8 cellular contexts compared by ENCODE assay signal in the genomic region with DNA sequence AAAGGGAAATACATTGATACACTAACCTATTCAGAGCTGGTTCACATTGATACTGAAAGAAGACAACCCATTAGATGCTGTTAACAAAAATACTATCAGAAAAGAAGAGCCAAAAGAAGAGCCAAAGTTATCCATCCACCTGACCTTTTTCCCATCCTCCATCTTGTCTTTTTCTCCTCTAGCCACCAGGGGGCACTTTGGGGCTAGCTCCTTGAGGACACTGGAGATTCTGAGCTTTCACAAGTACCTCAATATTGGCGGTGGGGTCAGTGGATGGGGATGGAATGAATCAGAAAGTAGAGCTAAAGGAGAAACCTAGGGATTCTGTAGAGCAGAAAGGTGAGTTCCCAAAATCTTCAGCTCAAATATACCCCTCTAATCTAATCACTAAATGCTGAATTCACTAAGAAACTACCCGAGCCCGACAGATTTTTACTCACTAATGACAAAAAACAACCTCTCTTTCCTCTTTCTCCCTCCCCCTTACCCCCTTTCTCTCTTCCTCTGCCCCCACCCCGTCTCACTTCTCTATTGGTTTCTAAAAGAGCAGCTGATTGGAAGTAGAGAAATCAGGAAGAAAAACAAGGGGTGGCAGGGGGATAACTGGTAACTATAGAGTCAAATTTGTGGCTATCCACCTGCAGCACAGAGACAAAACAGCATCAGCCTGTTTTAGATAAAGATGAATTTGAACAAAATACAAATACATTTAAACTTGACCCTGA.
DNase-seq lines count a peak whose midpoint lies in the region; ATAC-seq, FAIRE-seq and TF ChIP-seq lines count a peak whose summit lies in the region.

No MANE protein-coding gene starts in this region.

- BruUV-seq in K562 (replicated peaks; lab: Mats Ljungman, UMichigan): no TSS peak

- no peak overlapping the region for H3K4me2 ChIP-seq in K562 (ENCODE audit: insufficient read depth, low read length)

- POLR2A ChIA-PET in K562 (lab: Yijun Ruan, JAX): interaction anchor here (1.0 kb wide), 1 partner anchor 29 kb away, joined by 4 read pairs; no protein-coding TSS in a partner anchor

- no peaks in the 10 kb centered on the region for H3K36me3 Mint-ChIP-seq in naive B cell

- TF ChIP-seq CTCF in heart left ventricle (IDR thresholded peaks at IDR 0.05) (peak in 11 of 12 donors; percentile 13 to 59 (median 41)), right atrium auricular region (IDR thresholded peaks at IDR 0.05) (peak in 1 of 2 donors; percentile 49), K562 (IDR thresholded peaks at IDR 0.05 in 2 of 3, conservative IDR thresholded peaks at IDR 0.05 in 1 of 3; ENCODE audit: insufficient read depth in 2 of 3, low read depth in 1 of 3, low read length in 3 of 3) (peak; percentile 62 to 64 (median 63))

- peaks cover 0 to 35% (median 23%) of the 10 kb centered on the region in 12 donors for H3K4me1 ChIP-seq in heart left ventricle
- peaks cover 0 to 28% of the 10 kb centered on the region in 2 donors for H3K4me1 ChIP-seq in right atrium auricular region
- peaks cover 8 to 26% of the 10 kb centered on the region in 2 experiments for H3K4me1 ChIP-seq in K562 (replicated peaks in 1 of 2; ENCODE audit: control insufficient read depth in 2 of 2, insufficient read depth in 2 of 2, low read length in 2 of 2)

- DNase-seq in heart left ventricle (no peak), right atrium auricular region (ENCODE audit: low spot score) (no peak), NCI-H1105 treated with DMSO at 0.1 percent for 48 hours (lab: John Stamatoyannopoulos, UW) (peak; percentile 34), K562 (ENCODE audit: extremely low read depth in 1 of 4, low spot score in 3 of 4) (peak; percentile 34 to 57 (median 52)), naive B cell (peak; percentile 36), cortex of kidney (lab: John Stamatoyannopoulos, UW) (no peak)

- 71 to 82% (median 77%) methylated on average over 4 of the region's 4 CpGs for WGBS in heart left ventricle, 4 donors
- no CpG with 5 or more reads among the region's 4 CpGs for WGBS in K562 (ENCODE audit: insufficient coverage, low coverage, missing lambda C conversion rate)

- H3K9me3 Mint-ChIP-seq in naive B cell: peaks cover 0 to 11% (median 4%) of the 10 kb centered on the region in 7 donors

- H3K4me1 Mint-ChIP-seq in naive B cell: peaks cover 20 to 34% (median 30%) of the 10 kb centered on the region in 3 donors

- H3K4me3 Mint-ChIP-seq in naive B cell: peak overlapping the region in 7 of 8 donors; percentile 60 to 87 (median 68)

- no peak for TF ChIP-seq EP300 in K562 (IDR thresholded peaks at IDR 0.05; ENCODE audit: low read length)

- H3K4me3 ChIP-seq in heart left ventricle (no peak overlapping the region), right atrium auricular region (no peak overlapping the region), K562 (no peak overlapping the region)

- no peak overlapping the region for H3K9ac ChIP-seq in K562 (ENCODE audit: insufficient read depth in 1 of 2, low read depth in 2 of 2, low read length in 2 of 2)

- no peaks in the 10 kb centered on the region for H4K20me1 ChIP-seq in K562 (replicated peaks; ENCODE audit: control insufficient read depth, insufficient read depth, low read length)

- no peaks in the 10 kb centered on the region for H3K9me1 ChIP-seq in K562 (ENCODE audit: control insufficient read depth, insufficient read depth, low read length)

- FAIRE-seq in K562 (lab: Jason Lieb, UNC): peak; percentile 86

- TF ChIP-seq POLR2A in heart left ventricle (IDR thresholded peaks at IDR 0.05) (no peak), K562 (conservative IDR thresholded peaks at IDR 0.05) (no peak)

- H2AFZ ChIP-seq in K562 (ENCODE audit: low read depth, low read length): no peak overlapping the region

- CTCF ChIA-PET in K562 (lab: Yijun Ruan, JAX; ENCODE audit: low intra/inter-chr PET ratio): no interaction called here

- in situ Hi-C loops in K562 (cut with MboI): no loop called here

- ATAC-seq in heart left ventricle (no peak), K562 (peak; percentile 53; the same call in 1 of the 3 replicates), naive B cell (ENCODE audit: low read depth in 2 of 2) (peak; percentile 71 to 75), HG03342 (IDR thresholded peaks at IDR 0.05; ENCODE audit: unreplicated experiment) (no peak), GM19452 (IDR thresholded peaks at IDR 0.05; ENCODE audit: unreplicated experiment) (no peak)

- H3K36me3 ChIP-seq in heart left ventricle (peaks cover 0 to 2% (median 0%) of the 10 kb centered on the region in 9 donors), right atrium auricular region (no peaks in the 10 kb centered on the region), K562 (ENCODE audit: control insufficient read depth, insufficient read depth, low read length) (no peaks in the 10 kb centered on the region)

- H3K27me3 Mint-ChIP-seq in naive B cell: no peaks in the 10 kb centered on the region

- 0 out of 3 replicates have a peak, but pooled peaks cover 4% of the 10 kb centered on the region for H3K79me2 ChIP-seq in K562 (ENCODE audit: control insufficient read depth, insufficient read depth, low read length)

- peak; percentile 15 to 62 for TF ChIP-seq RAD21 in K562 (CRISPR knock-in tag; conservative IDR thresholded peaks at IDR 0.05 in 1 of 2, IDR thresholded peaks at IDR 0.05 in 1 of 2)

- no peaks in the 10 kb centered on the region for H3K27me3 ChIP-seq in heart left ventricle
- no peaks in the 10 kb centered on the region for H3K27me3 ChIP-seq in right atrium auricular region
- H3K27me3 ChIP-seq in K562 (ENCODE audit: control insufficient read depth in 2 of 2, insufficient read depth in 2 of 2, low read length in 2 of 2): no peaks in the 10 kb centered on the region

- peak overlapping the region in 1 of 12 donors; percentile 10 for H3K27ac ChIP-seq in heart left ventricle
- no peak overlapping the region for H3K27ac ChIP-seq in right atrium auricular region
- no peak overlapping the region for H3K27ac ChIP-seq in K562 (ENCODE audit: extremely low read depth, low read depth, low read length)

- intact Hi-C loops in heart left ventricle (cut with DNase I): loop anchor here in 1 of 10 donors (5.0 kb wide), 1 partner anchor 37 kb away; no protein-coding TSS in a partner anchor
- intact Hi-C loops in K562 (cut with micrococcal nuclease): loop anchor here (5.0 to 10.0 kb wide), 2 partner anchors 453 to 1250 kb away; a partner anchor contains a TSS

- H3K9me3 ChIP-seq in heart left ventricle: peaks cover 0 to 16% (median 4%) of the 10 kb centered on the region in 12 donors
- peaks cover 0 to 11% of the 10 kb centered on the region in 2 donors for H3K9me3 ChIP-seq in right atrium auricular region
- no peaks in the 10 kb centered on the region; the same call in 1 of the 2 replicates for H3K9me3 ChIP-seq in K562 (replicated peaks; ENCODE audit: control insufficient read depth, insufficient read depth, low read depth, low read length)

- H3K27ac Mint-ChIP-seq in naive B cell: peak overlapping the region; percentile 85 to 94 (median 92)

TF ChIP-seq in K562, 482 proteins besides CTCF, POLR2A, EP300 and RAD21:
- TF ChIP-seq YY1 (IDR thresholded peaks at IDR 0.05; ENCODE audit: borderline replicate concordance in 1 of 3, control insufficient read depth in 1 of 3, extremely low read depth in 1 of 3, insufficient read depth in 3 of 3, insufficient read length in 1 of 3, insufficient replicate concordance in 2 of 3, low read depth in 1 of 3, low read length in 2 of 3): peak in 1 of 3 experiments; percentile 60
- no peak for TF ChIP-seq POU5F1 (IDR thresholded peaks at IDR 0.05; ENCODE audit: borderline replicate concordance, low read depth, low read length, partially characterized antibody)

Comparison
In these comparisons a context has a peak if more than half of its experiments do, and no peak if none do; other contexts are left out.
1. ATAC-seq: peak in K562 (single experiment) and naive B cell (2 of 2); none in heart left ventricle (0 of 4), HG03342 (single experiment) and GM19452 (single experiment).
2. DNase-seq: peak in NCI-H1105 treated with DMSO at 0.1 percent for 48 hours (single experiment), K562 (4 of 4) and naive B cell (single experiment); none in heart left ventricle (0 of 5), right atrium auricular region (single experiment) and cortex of kidney (single experiment).